Comparison of ENCODE assay signal across 23 cellular contexts in genomic region chr6:115544765-115545409, GRCh38.
DNase-seq lines count a peak whose midpoint lies in the region; ATAC-seq, FAIRE-seq and TF ChIP-seq lines count a peak whose summit lies in the region.
"Had no signal": no experiment of that assay in that cellular context is flagged by ENCODE, and none has a peak within 500 bp of the region (broad histone marks: within the 10 kb centered on the region; RNA-seq: fewer than 3 reads in every experiment).

No MANE protein-coding gene starts in this region.

- no peak for FAIRE-seq in HepG2 (lab: Jason Lieb, UNC)
- FAIRE-seq: islet of Langerhans, TTC549 had no signal

- intact Hi-C loops in HepG2 (cut with micrococcal nuclease; ENCODE audit: unreplicated experiment) = loop anchor here (1.0 to 10.0 kb wide), 4 partner anchors 350 to 1563 kb away; no protein-coding TSS in a partner anchor
- intact Hi-C loops in right lobe of liver (cut with DNase I) = no loop called here
- intact Hi-C loops in aorta (cut with DNase I) = loop anchor here in 1 of 2 donors (10.0 kb wide), 1 partner anchor 560 kb away; the partner anchor contains the start of gene NT5DC1

- no peaks in the 10 kb centered on the region for H4K20me1 ChIP-seq in HepG2 (ENCODE audit: insufficient read depth, low read length)

- peak overlapping the region; percentile 42 for H3K4me3 Mint-ChIP-seq in chondrocyte (ENCODE audit: unreplicated experiment)
- H3K4me3 Mint-ChIP-seq in type B pancreatic cell = no peak overlapping the region
- H3K4me3 Mint-ChIP-seq: activated T-cell treated with anti-CD3 and anti-CD28 coated beads, Interleukin-2, amount 50 U/mL, for 4 hours; dendritic cell treated with granulocyte-macrophage colony-stimulating factor and Interleukin-4, amounts not matched to agents 40 ng/mL and 50 ng/mL, for 4 days had no signal

- H3K27ac Mint-ChIP-seq in chondrocyte (ENCODE audit: unreplicated experiment) (no peak overlapping the region), type B pancreatic cell (no peak overlapping the region)
- H3K27ac Mint-ChIP-seq: dendritic cell treated with granulocyte-macrophage colony-stimulating factor and Interleukin-4, amounts not matched to agents 40 ng/mL and 50 ng/mL, for 4 days had no signal

- TF ChIP-seq POLR2A in HepG2 (IDR thresholded peaks at IDR 0.05; ENCODE audit: insufficient read depth in 1 of 2, low read depth in 2 of 2, low read length in 2 of 2) = no peak
- no peak for TF ChIP-seq POLR2A in right lobe of liver (IDR thresholded peaks at IDR 0.05)

- in situ Hi-C loops in HepG2 (cut with HindIII; ENCODE audit: extremely low pct_ligation_motif_present, low pct_unique_long_range_greater_than_20kb) (loop anchor here (10.0 kb wide), 2 partner anchors 800 to 1570 kb away; partner anchors contain the start of gene HDAC2), GM13976 (cut with MboI; ENCODE audit: low sequenced_read_pairs, unreplicated experiment) (no loop called here)

- peak; percentile 86 for ATAC-seq in HepG2
- no peak for ATAC-seq in right lobe of liver
- peak; percentile 52 for ATAC-seq in aorta (ENCODE audit: low FRiP score)
- ATAC-seq in HG03196 (IDR thresholded peaks at IDR 0.05; ENCODE audit: unreplicated experiment) = no peak
- ATAC-seq: activated T-cell treated with anti-CD3 and anti-CD28 coated beads, Interleukin-2, amount 50 U/mL, for 4 hours had no signal

- CTCF ChIA-PET in HepG2 (lab: Yijun Ruan, JAX; ENCODE audit: low intra/inter-chr PET ratio, low total read pairs) = interaction anchor here (1.3 to 2.0 kb wide), 2 partner anchors 797 to 1550 kb away, joined by 5 to 6 read pairs; no protein-coding TSS in a partner anchor

- H3K4me1 Mint-ChIP-seq in chondrocyte (ENCODE audit: low read depth) (no peaks in the 10 kb centered on the region), type B pancreatic cell (ENCODE audit: unreplicated experiment) (no peaks in the 10 kb centered on the region)

- no peaks in the 10 kb centered on the region for H3K9me3 ChIP-seq in HepG2 (ENCODE audit: low read length)
- H3K9me3 ChIP-seq in right lobe of liver = no peaks in the 10 kb centered on the region
- H3K9me3 ChIP-seq in aorta (ENCODE audit: control insufficient read depth, low read length) = no peaks in the 10 kb centered on the region
- H3K9me3 ChIP-seq: Caco-2, lower lobe of right lung had no signal

- H3K36me3 Mint-ChIP-seq in chondrocyte (ENCODE audit: low read depth) (no peaks in the 10 kb centered on the region), type B pancreatic cell (no peaks in the 10 kb centered on the region)

- no peak overlapping the region for H2AFZ ChIP-seq in HepG2 (ENCODE audit: low read length)

- no peak overlapping the region for H3K9ac ChIP-seq in HepG2 (ENCODE audit: insufficient read depth, low read depth, low read length)

- H3K36me3 ChIP-seq in HepG2 (replicated peaks in 1 of 2; ENCODE audit: control insufficient read depth in 1 of 2, insufficient read depth in 2 of 2, low read length in 2 of 2) = no peaks in the 10 kb centered on the region
- H3K36me3 ChIP-seq in right lobe of liver = no peaks in the 10 kb centered on the region
- no peaks in the 10 kb centered on the region for H3K36me3 ChIP-seq in aorta (ENCODE audit: control insufficient read depth in 1 of 2, insufficient read depth in 2 of 2, low read length in 1 of 2)
- H3K36me3 ChIP-seq: lower lobe of right lung had no signal

- H3K4me3 ChIP-seq in HepG2 (replicated peaks in 1 of 3; ENCODE audit: insufficient read depth in 1 of 3, low read depth in 2 of 3, low read length in 3 of 3) (peak overlapping the region in 1 of 3 experiments; percentile 49; a peak in 1 of 6 replicates), right lobe of liver (no peak overlapping the region), aorta (ENCODE audit: low read length in 2 of 2) (no peak overlapping the region)
- H3K4me3 ChIP-seq: lower lobe of right lung, smooth muscle cell had no signal

- no peak for TF ChIP-seq RAD21 in HepG2 (CRISPR knock-in tag; IDR thresholded peaks at IDR 0.05)

- POLR2A ChIA-PET in HepG2 (lab: Yijun Ruan, JAX) = no interaction called here

- TF ChIP-seq EP300 in HepG2 (IDR thresholded peaks at IDR 0.05; ENCODE audit: low read depth in 2 of 2, low read length in 2 of 2) (no peak), HepG2 (CRISPR knock-in tag; IDR thresholded peaks at IDR 0.05; ENCODE audit: borderline replicate concordance) (no peak)

- no peak for DNase-seq in HepG2 (ENCODE audit: low spot score)
- DNase-seq in right lobe of liver = no peak
- DNase-seq in chondrocyte (ENCODE audit: low spot score) = no peak
- peak; percentile 92 for DNase-seq in islet precursor cell
- DNase-seq in aorta = peak; percentile 29 to 57
- DNase-seq in GM13976 (ENCODE audit: low spot score) = no peak
- DNase-seq in type B pancreatic cell (ENCODE audit: extremely low spot score, unreplicated experiment) = no peak
- DNase-seq: 8988T; activated CD4-positive, alpha-beta T cell treated with anti-CD3 and anti-CD28 coated beads for 4 hours; activated naive CD4-positive, alpha-beta T cell treated with Interleukin-2 at 50 U/mL for 16 hours; activated T-cell treated with anti-CD3 and anti-CD28 coated beads, Interleukin-2, amount 50 U/mL, for 4 hours; DMS79 treated with DMSO at 0.1 percent for 48 hours; lower lobe of right lung; NCI-H1048; NCI-H187; NCI-H2227 treated with DMSO at 0.1 percent for 48 hours; NCI-H774 had no signal

- WGBS in HepG2 (ENCODE audit: low lambda C conversion rate) = 37% methylated on average over 15 of the region's 17 CpGs
- WGBS in right lobe of liver (ENCODE audit: insufficient coverage, low coverage, low lambda C conversion rate, missing lambda C conversion rate) = 90% methylated on average over 6 of the region's 17 CpGs
- 39 to 51% methylated on average over 17 of the region's 17 CpGs for WGBS in aorta, 2 donors

- H3K27ac ChIP-seq in HepG2 (ENCODE audit: extremely low read length, insufficient read depth, low read length) (no peak overlapping the region), right lobe of liver (no peak overlapping the region), aorta (ENCODE audit: low read depth in 1 of 2, low read length in 2 of 2) (no peak overlapping the region)
- H3K27ac ChIP-seq: lower lobe of right lung had no signal

- no peak for TF ChIP-seq CTCF in HepG2 (CRISPR knock-in tag; IDR thresholded peaks at IDR 0.05)
- TF ChIP-seq CTCF in right lobe of liver (IDR thresholded peaks at IDR 0.05) = no peak
- TF ChIP-seq CTCF in chondrocyte (IDR thresholded peaks at IDR 0.05) = no peak
- no peak for TF ChIP-seq CTCF in GM13976 (IDR thresholded peaks at IDR 0.05; ENCODE audit: borderline replicate concordance, control extremely low read depth, extremely low read depth, insufficient read depth, missing control alignments)
- TF ChIP-seq CTCF in type B pancreatic cell (conservative IDR thresholded peaks at IDR 0.05) = no peak

- no peaks in the 10 kb centered on the region for H3K27me3 Mint-ChIP-seq in chondrocyte (ENCODE audit: low read depth)
- H3K27me3 Mint-ChIP-seq in type B pancreatic cell = no peaks in the 10 kb centered on the region
- H3K27me3 Mint-ChIP-seq: dendritic cell treated with granulocyte-macrophage colony-stimulating factor and Interleukin-4, amounts not matched to agents 40 ng/mL and 50 ng/mL, for 4 days had no signal

- no peaks in the 10 kb centered on the region; a peak in 1 of 5 replicates for H3K27me3 ChIP-seq in HepG2 (ENCODE audit: control insufficient read depth in 1 of 2, insufficient read depth in 2 of 2, low read length in 2 of 2)
- H3K27me3 ChIP-seq in right lobe of liver = no peaks in the 10 kb centered on the region
- no peaks in the 10 kb centered on the region for H3K27me3 ChIP-seq in aorta (ENCODE audit: control insufficient read depth in 1 of 2, insufficient read depth in 2 of 2, low read length in 1 of 2)

- no peaks in the 10 kb centered on the region for H3K4me1 ChIP-seq in HepG2 (ENCODE audit: insufficient read depth, low read length)
- no peaks in the 10 kb centered on the region for H3K4me1 ChIP-seq in right lobe of liver
- no peaks in the 10 kb centered on the region for H3K4me1 ChIP-seq in aorta (ENCODE audit: control insufficient read depth in 1 of 2, insufficient read depth in 2 of 2, low read length in 2 of 2)
- H3K4me1 ChIP-seq: Caco-2, lower lobe of right lung had no signal

- no TSS peak for BruUV-seq in HepG2 (replicated peaks; lab: Mats Ljungman, UMichigan)

- H3K4me2 ChIP-seq in HepG2 (ENCODE audit: low read depth, low read length) = peak overlapping the region; percentile 53
- H3K4me2 ChIP-seq: smooth muscle cell had no signal

- H3K9me3 Mint-ChIP-seq in chondrocyte (ENCODE audit: low read depth) (peaks cover 6% of the 10 kb centered on the region), type B pancreatic cell (peaks cover 4% of the 10 kb centered on the region)

- H3K79me2 ChIP-seq in HepG2 (ENCODE audit: insufficient read depth, low read length) = no peaks in the 10 kb centered on the region

TF ChIP-seq in HepG2, 621 proteins besides CTCF, POLR2A, EP300 and RAD21:
- TF ChIP-seq ZNF891 (CRISPR knock-in tag; IDR thresholded peaks at IDR 0.05) (0 out of 2 replicates have a peak, but pooled peaks have one; percentile 14), ZFP36L2 (CRISPR knock-in tag; IDR thresholded peaks at IDR 0.05) (no peak), ZNF350 (CRISPR knock-in tag; IDR thresholded peaks at IDR 0.05; ENCODE audit: borderline replicate concordance, low read depth) (0 out of 2 replicates have a peak, but pooled peaks have one; percentile 23), ZNF431 (CRISPR knock-in tag; IDR thresholded peaks at IDR 0.05; ENCODE audit: borderline replicate concordance, low read depth) (0 out of 2 replicates have a peak, but pooled peaks have one; percentile 4), CCDC6 (CRISPR knock-in tag; IDR thresholded peaks at IDR 0.05) (0 out of 2 replicates have a peak, but pooled peaks have one; percentile 30)

Comparison
In these comparisons a context has a peak if more than half of its experiments do, and no peak if none do; other contexts are left out.
1. ATAC-seq: peak in HepG2 (single experiment) and aorta (single experiment); none in right lobe of liver (0 of 4) and HG03196 (single experiment).
2. DNase-seq: peak in islet precursor cell (single experiment) and aorta (2 of 2); none in HepG2 (single experiment), right lobe of liver (0 of 3), chondrocyte (single experiment), GM13976 (single experiment) and type B pancreatic cell (single experiment).